19 cellular contexts compared by ENCODE assay signal in genomic region chr7:17697128-17697881, GRCh38.
DNase-seq lines count a peak whose midpoint lies in the region; ATAC-seq and TF ChIP-seq lines count a peak whose summit lies in the region.
"Had no signal": no experiment of that assay in that cellular context is flagged by ENCODE, and none has a peak within 500 bp of the region (broad histone marks: within the 10 kb centered on the region; RNA-seq: fewer than 3 reads in every experiment).

No MANE protein-coding gene starts in this region.

- H3K9ac ChIP-seq in KMS-11 (no peak overlapping the region), mammary epithelial cell (ENCODE audit: insufficient read depth, low read length) (peak overlapping the region; percentile 60)

- no peak overlapping the region for H2AFZ ChIP-seq in KMS-11 (ENCODE audit: low read depth)
- peak overlapping the region; percentile 37 for H2AFZ ChIP-seq in mammary epithelial cell (ENCODE audit: low read depth, low read length)

- intact Hi-C loops in mammary epithelial cell (cut with micrococcal nuclease), result loop anchor here (5.0 kb wide), 2 partner anchors 50 to 390 kb away; no protein-coding TSS in a partner anchor
- intact Hi-C loops in left cardiac atrium (cut with DNase I), result no loop called here
- intact Hi-C loops in sciatic nerve (cut with DNase I), result no loop called here

- peak; percentile 11 for DNase-seq in mammary epithelial cell
- no peak for DNase-seq in left cardiac atrium
- DNase-seq in sciatic nerve (ENCODE audit: low spot score), result no peak
- DNase-seq in mucosa of gallbladder (ENCODE audit: low spot score), result no peak
- DNase-seq: activated CD4-positive, CD25-positive, alpha-beta regulatory T cell treated with anti-CD3 and anti-CD28 coated beads, Interleukin-2, amount 50 U/mL, for 72 hours; activated CD8-positive, alpha-beta T cell treated with anti-CD3 and anti-CD28 coated beads for 36 hours; activated gamma-delta T cell treated with Interleukin-2 at 50 U/mL for 16 hours; colonic mucosa; endodermal cell; NCI-H187 treated with DMSO at 0.1 percent for 48 hours; NCI-H2227 treated with DMSO at 0.1 percent for 48 hours; NCI-H748 treated with DMSO at 0.1 percent for 48 hours; stimulated activated CD4-positive, alpha-beta T cell treated with anti-CD3 and anti-CD28 coated beads, Interleukin-15, amount 100 ng/mL, for 24 hours; T-cell had no signal

- dilution Hi-C loops in mammary epithelial cell (cut with HindIII; ENCODE audit: low sequenced_read_pairs), result no loop called here

- ATAC-seq in left cardiac atrium (peak; percentile 47 to 65), sciatic nerve (peak; percentile 33), HG02938 (IDR thresholded peaks at IDR 0.05; ENCODE audit: unreplicated experiment) (no peak), GM21619 (IDR thresholded peaks at IDR 0.05; ENCODE audit: unreplicated experiment) (no peak), GM21825 (IDR thresholded peaks at IDR 0.05; ENCODE audit: unreplicated experiment) (no peak)
- ATAC-seq: activated CD8-positive, alpha-beta T cell treated with anti-CD3 and anti-CD28 coated beads for 36 hours; T-cell had no signal

- H3K36me3 ChIP-seq in KMS-11 (ENCODE audit: insufficient read depth) (no peaks in the 10 kb centered on the region), mammary epithelial cell (ENCODE audit: insufficient read depth, low read length) (no peaks in the 10 kb centered on the region)
- H3K36me3 ChIP-seq: colonic mucosa had no signal

- CTCF ChIA-PET in mammary epithelial cell (lab: Charles Lee; ENCODE audit: low non-redundant PET), result interaction anchor here (0.6 kb wide), 1 partner anchor 46 kb away, joined by 7 read pairs; no protein-coding TSS in a partner anchor

- H3K79me2 ChIP-seq in KMS-11 (ENCODE audit: insufficient read depth, low read depth) (no peaks in the 10 kb centered on the region), mammary epithelial cell (ENCODE audit: insufficient read depth, low read length) (no peaks in the 10 kb centered on the region)

- H3K27ac ChIP-seq in KMS-11 (peak overlapping the region; percentile 60; the same call in 1 of the 2 replicates), mammary epithelial cell (ENCODE audit: insufficient read depth, low read depth, low read length) (peak overlapping the region; percentile 99)
- H3K27ac ChIP-seq: colonic mucosa had no signal

- BruUV-seq in mammary epithelial cell (replicated peaks; lab: Mats Ljungman, UMichigan), result no TSS peak

- no peaks in the 10 kb centered on the region for H3K27me3 ChIP-seq in KMS-11 (ENCODE audit: insufficient read depth, low read depth)
- H3K27me3 ChIP-seq in mammary epithelial cell (ENCODE audit: insufficient read depth, low read length), result no peaks in the 10 kb centered on the region
- H3K27me3 ChIP-seq: colonic mucosa had no signal

- peaks cover 16% of the 10 kb centered on the region for H3K9me3 ChIP-seq in mammary epithelial cell (replicated peaks; ENCODE audit: insufficient read depth, low read length)
- H3K9me3 ChIP-seq: colonic mucosa had no signal

- H3K4me3 ChIP-seq in KMS-11 (IDR thresholded peaks at IDR 0.05; ENCODE audit: insufficient read depth, low read depth, low read length) (no peak overlapping the region), mammary epithelial cell (replicated peaks in 1 of 3; ENCODE audit: insufficient read depth in 1 of 3, low read depth in 2 of 3, low read length in 3 of 3) (no peak overlapping the region)
- H3K4me3 ChIP-seq: colonic mucosa, lung had no signal

- WGBS in mammary epithelial cell (ENCODE audit: low coverage, missing lambda C conversion rate), result 92% methylated on average over 4 of the region's 4 CpGs

- H4K20me1 ChIP-seq in KMS-11 (ENCODE audit: insufficient read depth) (no peaks in the 10 kb centered on the region), mammary epithelial cell (ENCODE audit: insufficient read depth, low read length) (no peaks in the 10 kb centered on the region)

- H3K4me1 ChIP-seq in KMS-11 (ENCODE audit: low read depth, poor library complexity, severe bottlenecking) (peaks cover 26% of the 10 kb centered on the region), mammary epithelial cell (ENCODE audit: insufficient read depth, low read length) (peaks cover 21% of the 10 kb centered on the region)
- H3K4me1 ChIP-seq: colonic mucosa had no signal

- H3K4me2 ChIP-seq in KMS-11 (no peak overlapping the region; the same call in 1 of the 2 replicates), mammary epithelial cell (ENCODE audit: insufficient read depth, low read depth, low read length) (peak overlapping the region; percentile 43)

- in situ Hi-C loops in mammary epithelial cell (cut with MboI; ENCODE audit: low sequenced_read_pairs in 2 of 2), result no loop called here

- TF ChIP-seq CTCF in KMS-11 (conservative IDR thresholded peaks at IDR 0.05; ENCODE audit: low read depth, low read length), result no peak
- TF ChIP-seq CTCF in mammary epithelial cell (conservative IDR thresholded peaks at IDR 0.05 in 1 of 2, IDR thresholded peaks at IDR 0.05 in 1 of 2; ENCODE audit: extremely low read depth in 1 of 2, insufficient read depth in 1 of 2, low read depth in 1 of 2, low read length in 2 of 2), result no peak

Comparison
In these comparisons a context has a peak if more than half of its experiments do, and no peak if none do; other contexts are left out.
1. ATAC-seq: peak in left cardiac atrium (2 of 2) and sciatic nerve (single experiment); none in HG02938 (single experiment), GM21619 (single experiment) and GM21825 (single experiment).